Comparison of ENCODE assay signal across 20 cellular contexts in the genomic region with DNA sequence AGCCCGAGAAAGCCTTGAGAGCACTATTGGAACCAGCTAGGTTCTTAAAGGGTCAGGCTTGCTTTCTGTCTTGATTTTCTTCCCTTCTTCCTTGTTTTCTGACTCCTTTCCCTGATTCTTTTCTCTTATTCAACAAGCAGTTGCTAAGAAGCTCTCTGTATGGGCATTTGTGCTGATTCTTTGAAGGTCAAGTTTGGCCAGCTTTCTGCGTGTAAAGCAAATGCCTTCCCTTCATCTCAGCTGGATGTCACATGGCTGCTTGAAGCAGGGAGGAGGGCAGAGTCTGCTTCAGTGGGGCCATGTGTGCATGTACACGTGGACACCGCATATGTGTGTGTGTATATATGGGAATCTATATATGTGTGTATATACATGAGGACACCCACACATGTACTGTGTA.
"Had no signal": no experiment of that assay in that cellular context is flagged by ENCODE, and none has a peak within 500 bp of the region (broad histone marks: within the 10 kb centered on the region; RNA-seq: fewer than 3 reads in every experiment).

No MANE protein-coding gene starts in this region.

- H3K4me3 ChIP-seq: adrenal gland, left lung, sigmoid colon, thoracic aorta, upper lobe of right lung had no signal

- ATAC-seq: activated T-cell treated with anti-CD3 and anti-CD28 coated beads, Interleukin-2, amount 50 U/mL, for 72 hours; effector memory CD8-positive, alpha-beta T cell; foreskin keratinocyte; left lung; stimulated activated effector memory CD8-positive, alpha-beta T cell treated with anti-CD3 and anti-CD28 coated beads, Interleukin-12 subunit alpha, Interleukin-12 subunit beta, amount 100 ng/mL, for 72 hours; upper lobe of right lung had no signal

- H3K9me3 Mint-ChIP-seq: activated naive CD4-positive, alpha-beta T cell treated with anti-CD3 and anti-CD28 coated beads, Interleukin-2, amount 50 U/mL, for 24 hours; activated T-cell treated with anti-CD3 and anti-CD28 coated beads, Interleukin-2, amount 50 U/mL, for 72 hours; effector memory CD8-positive, alpha-beta T cell; stimulated activated effector memory CD8-positive, alpha-beta T cell treated with anti-CD3 and anti-CD28 coated beads, Interleukin-12 subunit alpha, Interleukin-12 subunit beta, amount 100 ng/mL, for 72 hours had no signal

- H3K27me3 Mint-ChIP-seq: activated naive CD4-positive, alpha-beta T cell treated with anti-CD3 and anti-CD28 coated beads, Interleukin-2, amount 50 U/mL, for 24 hours; effector memory CD8-positive, alpha-beta T cell had no signal

- H3K4me1 ChIP-seq: adrenal gland, foreskin keratinocyte, left lung, sigmoid colon, upper lobe of right lung had no signal

- H3K4me1 Mint-ChIP-seq: activated naive CD4-positive, alpha-beta T cell treated with anti-CD3 and anti-CD28 coated beads, Interleukin-2, amount 50 U/mL, for 24 hours; stimulated activated effector memory CD8-positive, alpha-beta T cell treated with anti-CD3 and anti-CD28 coated beads, Interleukin-12 subunit alpha, Interleukin-12 subunit beta, amount 100 ng/mL, for 72 hours had no signal

- DNase-seq: activated CD4-positive, alpha-beta T cell treated with anti-CD3 and anti-CD28 coated beads, Interleukin-2, amount 50 U/mL, for 1 hour; activated CD4-positive, CD25-positive, alpha-beta regulatory T cell treated with anti-CD3 and anti-CD28 coated beads, Interleukin-2, amount 50 U/mL, for 72 hours; activated CD8-positive, alpha-beta memory T cell treated with anti-CD3 and anti-CD28 coated beads for 24 hours; activated CD8-positive, alpha-beta memory T cell treated with anti-CD3 and anti-CD28 coated beads, Interleukin-2, amount 50 U/mL, for 48 hours; activated gamma-delta T cell; activated T-cell treated with anti-CD3 and anti-CD28 coated beads, Interleukin-2, amount 50 U/mL, for 72 hours; dermis blood vessel endothelial cell; effector memory CD8-positive, alpha-beta T cell; foreskin keratinocyte; left lung; sigmoid colon; stimulated activated CD4-positive, alpha-beta T cell treated with anti-CD3 and anti-CD28 coated beads, Interleukin-4, amount 100 ng/mL, for 24 hours; T-helper 2 cell; upper lobe of right lung had no signal

- H3K27ac Mint-ChIP-seq: activated naive CD4-positive, alpha-beta T cell treated with anti-CD3 and anti-CD28 coated beads, Interleukin-2, amount 50 U/mL, for 24 hours; activated T-cell treated with anti-CD3 and anti-CD28 coated beads, Interleukin-2, amount 50 U/mL, for 72 hours; effector memory CD8-positive, alpha-beta T cell; stimulated activated effector memory CD8-positive, alpha-beta T cell treated with anti-CD3 and anti-CD28 coated beads, Interleukin-12 subunit alpha, Interleukin-12 subunit beta, amount 100 ng/mL, for 72 hours had no signal

- H3K36me3 ChIP-seq: adrenal gland, left lung, sigmoid colon, thoracic aorta, upper lobe of right lung had no signal

- H3K36me3 Mint-ChIP-seq: activated naive CD4-positive, alpha-beta T cell treated with anti-CD3 and anti-CD28 coated beads, Interleukin-2, amount 50 U/mL, for 24 hours; stimulated activated effector memory CD8-positive, alpha-beta T cell treated with anti-CD3 and anti-CD28 coated beads, Interleukin-12 subunit alpha, Interleukin-12 subunit beta, amount 100 ng/mL, for 72 hours had no signal

- H3K4me3 Mint-ChIP-seq: activated naive CD4-positive, alpha-beta T cell treated with anti-CD3 and anti-CD28 coated beads, Interleukin-2, amount 50 U/mL, for 24 hours; activated T-cell treated with anti-CD3 and anti-CD28 coated beads, Interleukin-2, amount 50 U/mL, for 72 hours; effector memory CD8-positive, alpha-beta T cell; neural crest cell; stimulated activated effector memory CD8-positive, alpha-beta T cell treated with anti-CD3 and anti-CD28 coated beads, Interleukin-12 subunit alpha, Interleukin-12 subunit beta, amount 100 ng/mL, for 72 hours had no signal

- H3K27ac ChIP-seq: adrenal gland, foreskin keratinocyte, left lung, sigmoid colon, thoracic aorta, upper lobe of right lung, VCaP had no signal

- H3K9me3 ChIP-seq: adrenal gland, left lung, sigmoid colon, thoracic aorta, upper lobe of right lung had no signal

- H3K27me3 ChIP-seq: foreskin keratinocyte, left lung, sigmoid colon, upper lobe of right lung had no signal
